Comparison of ENCODE assay signal across 1 cellular context in the genomic region with DNA sequence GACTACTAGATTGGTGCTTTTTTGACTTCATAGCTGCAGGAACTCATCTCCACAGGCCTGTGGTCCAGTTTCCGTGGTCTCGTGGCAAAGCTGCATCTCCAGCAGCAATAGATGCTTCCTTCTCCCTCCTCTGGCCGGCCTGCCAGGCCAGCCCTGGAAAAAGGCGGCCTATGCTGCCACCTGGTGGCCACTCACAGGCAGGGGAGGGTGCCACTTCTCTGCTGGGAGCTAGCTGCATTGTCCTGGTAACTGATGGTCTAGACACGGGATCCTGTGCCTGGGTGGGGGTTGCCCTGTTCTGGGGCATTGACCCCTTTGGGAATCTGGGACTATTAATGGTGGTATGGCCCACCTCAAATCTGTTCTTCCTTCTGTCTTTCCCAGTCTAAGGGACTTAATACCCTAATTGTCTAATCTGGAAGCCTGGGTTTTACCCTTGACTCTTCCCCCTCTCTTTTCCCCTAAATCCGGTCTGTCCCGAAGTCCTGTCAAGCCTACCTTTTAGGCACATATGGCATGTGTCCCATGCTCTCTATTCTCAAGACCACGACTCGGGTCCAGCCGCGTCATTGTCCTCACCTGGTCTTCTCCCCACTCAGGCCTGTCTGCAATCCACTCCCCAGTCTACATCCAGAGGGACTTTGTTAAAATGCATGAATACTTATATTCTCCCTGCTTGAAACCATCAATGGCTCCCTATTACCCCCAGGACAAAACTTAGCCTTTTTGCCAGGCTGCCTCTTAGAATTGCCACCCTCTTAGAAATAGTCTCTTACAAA.
TF ChIP-seq lines count a peak whose summit lies in the region.

No MANE protein-coding gene starts in this region.

TF ChIP-seq in HepG2, 621 proteins besides CTCF, POLR2A, EP300 and RAD21 (continued from another document and continues in another):
- TF ChIP-seq ZSCAN9 (CRISPR knock-in tag; IDR thresholded peaks at IDR 0.05; ENCODE audit: borderline replicate concordance), result no peak
- no peak for TF ChIP-seq ZNF83 (CRISPR knock-in tag; IDR thresholded peaks at IDR 0.05; ENCODE audit: borderline replicate concordance)
- TF ChIP-seq, protein P1, sequence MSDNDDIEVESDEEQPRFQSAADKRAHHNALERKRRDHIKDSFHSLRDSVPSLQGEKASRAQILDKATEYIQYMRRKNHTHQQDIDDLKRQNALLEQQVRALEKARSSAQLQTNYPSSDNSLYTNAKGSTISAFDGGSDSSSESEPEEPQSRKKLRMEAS (IDR thresholded peaks at IDR 0.05), result peak; percentile 45; the same call in 1 of the 2 replicates
- TF ChIP-seq, protein P2, sequence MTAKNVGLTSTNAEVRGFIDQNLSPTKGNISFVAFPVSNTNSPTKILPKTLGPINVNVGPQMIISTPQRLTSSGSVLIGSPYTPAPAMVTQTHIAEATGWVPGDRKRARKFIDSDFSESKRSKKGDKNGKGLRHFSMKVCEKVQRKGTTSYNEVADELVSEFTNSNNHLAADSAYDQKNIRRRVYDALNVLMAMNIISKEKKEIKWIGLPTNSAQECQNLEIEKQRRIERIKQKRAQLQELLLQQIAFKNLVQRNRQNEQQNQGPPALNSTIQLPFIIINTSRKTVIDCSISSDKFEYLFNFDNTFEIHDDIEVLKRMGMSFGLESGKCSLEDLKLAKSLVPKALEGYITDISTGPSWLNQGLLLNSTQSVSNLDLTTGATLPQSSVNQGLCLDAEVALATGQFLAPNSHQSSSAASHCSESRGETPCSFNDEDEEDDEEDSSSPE (CRISPR knock-in tag; IDR thresholded peaks at IDR 0.05), result no peak
- TF ChIP-seq CHD4 (IDR thresholded peaks at IDR 0.05; ENCODE audit: borderline replicate concordance, low read length), result no peak
- no peak for TF ChIP-seq KLF13 (CRISPR knock-in tag; IDR thresholded peaks at IDR 0.05)
- no peak for TF ChIP-seq NFE2L1 (CRISPR knock-in tag; IDR thresholded peaks at IDR 0.05; ENCODE audit: borderline replicate concordance)
- no peak for TF ChIP-seq ZSCAN12 (CRISPR knock-in tag; IDR thresholded peaks at IDR 0.05)
- no peak for TF ChIP-seq SMARCC2 (IDR thresholded peaks at IDR 0.05)
- TF ChIP-seq YY1 (IDR thresholded peaks at IDR 0.05; ENCODE audit: insufficient read depth, insufficient replicate concordance, low read depth, low read length), result peak; percentile 45
- TF ChIP-seq, protein P3, sequence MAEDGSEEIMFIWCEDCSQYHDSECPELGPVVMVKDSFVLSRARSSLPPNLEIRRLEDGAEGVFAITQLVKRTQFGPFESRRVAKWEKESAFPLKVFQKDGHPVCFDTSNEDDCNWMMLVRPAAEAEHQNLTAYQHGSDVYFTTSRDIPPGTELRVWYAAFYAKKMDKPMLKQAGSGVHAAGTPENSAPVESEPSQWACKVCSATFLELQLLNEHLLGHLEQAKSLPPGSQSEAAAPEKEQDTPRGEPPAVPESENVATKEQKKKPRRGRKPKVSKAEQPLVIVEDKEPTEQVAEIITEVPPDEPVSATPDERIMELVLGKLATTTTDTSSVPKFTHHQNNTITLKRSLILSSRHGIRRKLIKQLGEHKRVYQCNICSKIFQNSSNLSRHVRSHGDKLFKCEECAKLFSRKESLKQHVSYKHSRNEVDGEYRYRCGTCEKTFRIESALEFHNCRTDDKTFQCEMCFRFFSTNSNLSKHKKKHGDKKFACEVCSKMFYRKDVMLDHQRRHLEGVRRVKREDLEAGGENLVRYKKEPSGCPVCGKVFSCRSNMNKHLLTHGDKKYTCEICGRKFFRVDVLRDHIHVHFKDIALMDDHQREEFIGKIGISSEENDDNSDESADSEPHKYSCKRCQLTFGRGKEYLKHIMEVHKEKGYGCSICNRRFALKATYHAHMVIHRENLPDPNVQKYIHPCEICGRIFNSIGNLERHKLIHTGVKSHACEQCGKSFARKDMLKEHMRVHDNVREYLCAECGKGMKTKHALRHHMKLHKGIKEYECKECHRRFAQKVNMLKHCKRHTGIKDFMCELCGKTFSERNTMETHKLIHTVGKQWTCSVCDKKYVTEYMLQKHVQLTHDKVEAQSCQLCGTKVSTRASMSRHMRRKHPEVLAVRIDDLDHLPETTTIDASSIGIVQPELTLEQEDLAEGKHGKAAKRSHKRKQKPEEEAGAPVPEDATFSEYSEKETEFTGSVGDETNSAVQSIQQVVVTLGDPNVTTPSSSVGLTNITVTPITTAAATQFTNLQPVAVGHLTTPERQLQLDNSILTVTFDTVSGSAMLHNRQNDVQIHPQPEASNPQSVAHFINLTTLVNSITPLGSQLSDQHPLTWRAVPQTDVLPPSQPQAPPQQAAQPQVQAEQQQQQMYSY (CRISPR knock-in tag; IDR thresholded peaks at IDR 0.05), result no peak
- peak; percentile 62 for TF ChIP-seq XRCC5 (optimal IDR thresholded peaks at IDR 0.05; ENCODE audit: low read length)
- no peak for TF ChIP-seq ZMYM3 (CRISPR knock-in tag; IDR thresholded peaks at IDR 0.05)
- no peak for TF ChIP-seq RBM22 (optimal IDR thresholded peaks at IDR 0.05; ENCODE audit: low read length)
- TF ChIP-seq, protein P4, sequence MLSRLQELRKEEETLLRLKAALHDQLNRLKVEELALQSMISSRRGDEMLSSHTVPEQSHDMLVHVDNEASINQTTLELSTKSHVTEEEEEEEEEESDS (CRISPR knock-in tag; IDR thresholded peaks at IDR 0.05; ENCODE audit: borderline replicate concordance), result no peak
- TF ChIP-seq PHF5A (CRISPR knock-in tag; IDR thresholded peaks at IDR 0.05; ENCODE audit: low read depth, unreplicated experiment), result no peak
- TF ChIP-seq ZNF282 (IDR thresholded peaks at IDR 0.05; ENCODE audit: partially characterized antibody), result no peak
- peak; percentile 99 for TF ChIP-seq STAG1 (CRISPR knock-in tag; IDR thresholded peaks at IDR 0.05)
- no peak for TF ChIP-seq ZNF792 (CRISPR knock-in tag; IDR thresholded peaks at IDR 0.05)
- no peak for TF ChIP-seq ZNF235 (CRISPR knock-in tag; IDR thresholded peaks at IDR 0.05; ENCODE audit: borderline replicate concordance)
- TF ChIP-seq RFX1 (IDR thresholded peaks at IDR 0.05), result no peak
- TF ChIP-seq, protein P5, sequence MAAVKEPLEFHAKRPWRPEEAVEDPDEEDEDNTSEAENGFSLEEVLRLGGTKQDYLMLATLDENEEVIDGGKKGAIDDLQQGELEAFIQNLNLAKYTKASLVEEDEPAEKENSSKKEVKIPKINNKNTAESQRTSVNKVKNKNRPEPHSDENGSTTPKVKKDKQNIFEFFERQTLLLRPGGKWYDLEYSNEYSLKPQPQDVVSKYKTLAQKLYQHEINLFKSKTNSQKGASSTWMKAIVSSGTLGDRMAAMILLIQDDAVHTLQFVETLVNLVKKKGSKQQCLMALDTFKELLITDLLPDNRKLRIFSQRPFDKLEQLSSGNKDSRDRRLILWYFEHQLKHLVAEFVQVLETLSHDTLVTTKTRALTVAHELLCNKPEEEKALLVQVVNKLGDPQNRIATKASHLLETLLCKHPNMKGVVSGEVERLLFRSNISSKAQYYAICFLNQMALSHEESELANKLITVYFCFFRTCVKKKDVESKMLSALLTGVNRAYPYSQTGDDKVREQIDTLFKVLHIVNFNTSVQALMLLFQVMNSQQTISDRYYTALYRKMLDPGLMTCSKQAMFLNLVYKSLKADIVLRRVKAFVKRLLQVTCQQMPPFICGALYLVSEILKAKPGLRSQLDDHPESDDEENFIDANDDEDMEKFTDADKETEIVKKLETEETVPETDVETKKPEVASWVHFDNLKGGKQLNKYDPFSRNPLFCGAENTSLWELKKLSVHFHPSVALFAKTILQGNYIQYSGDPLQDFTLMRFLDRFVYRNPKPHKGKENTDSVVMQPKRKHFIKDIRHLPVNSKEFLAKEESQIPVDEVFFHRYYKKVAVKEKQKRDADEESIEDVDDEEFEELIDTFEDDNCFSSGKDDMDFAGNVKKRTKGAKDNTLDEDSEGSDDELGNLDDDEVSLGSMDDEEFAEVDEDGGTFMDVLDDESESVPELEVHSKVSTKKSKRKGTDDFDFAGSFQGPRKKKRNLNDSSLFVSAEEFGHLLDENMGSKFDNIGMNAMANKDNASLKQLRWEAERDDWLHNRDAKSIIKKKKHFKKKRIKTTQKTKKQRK (IDR thresholded peaks at IDR 0.05; ENCODE audit: low read length), result no peak
- TF ChIP-seq, protein P6, sequence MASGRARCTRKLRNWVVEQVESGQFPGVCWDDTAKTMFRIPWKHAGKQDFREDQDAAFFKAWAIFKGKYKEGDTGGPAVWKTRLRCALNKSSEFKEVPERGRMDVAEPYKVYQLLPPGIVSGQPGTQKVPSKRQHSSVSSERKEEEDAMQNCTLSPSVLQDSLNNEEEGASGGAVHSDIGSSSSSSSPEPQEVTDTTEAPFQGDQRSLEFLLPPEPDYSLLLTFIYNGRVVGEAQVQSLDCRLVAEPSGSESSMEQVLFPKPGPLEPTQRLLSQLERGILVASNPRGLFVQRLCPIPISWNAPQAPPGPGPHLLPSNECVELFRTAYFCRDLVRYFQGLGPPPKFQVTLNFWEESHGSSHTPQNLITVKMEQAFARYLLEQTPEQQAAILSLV (CRISPR knock-in tag; IDR thresholded peaks at IDR 0.05; ENCODE audit: borderline replicate concordance), result no peak
- TF ChIP-seq JUN (CRISPR knock-in tag; IDR thresholded peaks at IDR 0.05), result no peak
- no peak for TF ChIP-seq ZNF780A (CRISPR knock-in tag; IDR thresholded peaks at IDR 0.05)
- TF ChIP-seq, protein P7, sequence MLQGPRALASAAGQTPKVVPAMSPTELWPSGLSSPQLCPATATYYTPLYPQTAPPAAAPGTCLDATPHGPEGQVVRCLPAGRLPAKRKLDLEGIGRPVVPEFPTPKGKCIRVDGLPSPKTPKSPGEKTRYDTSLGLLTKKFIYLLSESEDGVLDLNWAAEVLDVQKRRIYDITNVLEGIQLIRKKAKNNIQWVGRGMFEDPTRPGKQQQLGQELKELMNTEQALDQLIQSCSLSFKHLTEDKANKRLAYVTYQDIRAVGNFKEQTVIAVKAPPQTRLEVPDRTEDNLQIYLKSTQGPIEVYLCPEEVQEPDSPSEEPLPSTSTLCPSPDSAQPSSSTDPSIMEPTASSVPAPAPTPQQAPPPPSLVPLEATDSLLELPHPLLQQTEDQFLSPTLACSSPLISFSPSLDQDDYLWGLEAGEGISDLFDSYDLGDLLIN (CRISPR knock-in tag; IDR thresholded peaks at IDR 0.05; ENCODE audit: borderline replicate concordance), result no peak
- no peak for TF ChIP-seq ZNF253 (CRISPR knock-in tag; IDR thresholded peaks at IDR 0.05; ENCODE audit: borderline replicate concordance)
- no peak for TF ChIP-seq PPARG (CRISPR knock-in tag; conservative IDR thresholded peaks at IDR 0.05)
- TF ChIP-seq HOXA5 (CRISPR knock-in tag; IDR thresholded peaks at IDR 0.05), result no peak
- TF ChIP-seq IRX3 (CRISPR knock-in tag; IDR thresholded peaks at IDR 0.05; ENCODE audit: borderline replicate concordance, low read depth), result no peak
- no peak for TF ChIP-seq DMAP1 (CRISPR knock-in tag; IDR thresholded peaks at IDR 0.05)
- TF ChIP-seq, protein P8, sequence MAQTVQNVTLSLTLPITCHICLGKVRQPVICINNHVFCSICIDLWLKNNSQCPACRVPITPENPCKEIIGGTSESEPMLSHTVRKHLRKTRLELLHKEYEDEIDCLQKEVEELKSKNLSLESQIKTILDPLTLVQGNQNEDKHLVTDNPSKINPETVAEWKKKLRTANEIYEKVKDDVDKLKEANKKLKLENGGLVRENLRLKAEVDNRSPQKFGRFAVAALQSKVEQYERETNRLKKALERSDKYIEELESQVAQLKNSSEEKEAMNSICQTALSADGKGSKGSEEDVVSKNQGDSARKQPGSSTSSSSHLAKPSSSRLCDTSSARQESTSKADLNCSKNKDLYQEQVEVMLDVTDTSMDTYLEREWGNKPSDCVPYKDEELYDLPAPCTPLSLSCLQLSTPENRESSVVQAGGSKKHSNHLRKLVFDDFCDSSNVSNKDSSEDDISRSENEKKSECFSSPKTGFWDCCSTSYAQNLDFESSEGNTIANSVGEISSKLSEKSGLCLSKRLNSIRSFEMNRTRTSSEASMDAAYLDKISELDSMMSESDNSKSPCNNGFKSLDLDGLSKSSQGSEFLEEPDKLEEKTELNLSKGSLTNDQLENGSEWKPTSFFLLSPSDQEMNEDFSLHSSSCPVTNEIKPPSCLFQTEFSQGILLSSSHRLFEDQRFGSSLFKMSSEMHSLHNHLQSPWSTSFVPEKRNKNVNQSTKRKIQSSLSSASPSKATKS (CRISPR knock-in tag; IDR thresholded peaks at IDR 0.05), result no peak
- no peak for TF ChIP-seq GATAD1 (CRISPR knock-in tag; IDR thresholded peaks at IDR 0.05)
- TF ChIP-seq ZNF251 (CRISPR knock-in tag; IDR thresholded peaks at IDR 0.05), result no peak
- no peak for TF ChIP-seq ZNF224 (CRISPR knock-in tag; IDR thresholded peaks at IDR 0.05)
- TF ChIP-seq ATF7 (IDR thresholded peaks at IDR 0.05), result no peak
- no peak for TF ChIP-seq ATF7 (CRISPR knock-in tag; IDR thresholded peaks at IDR 0.05)
- TF ChIP-seq TRIM24 (CRISPR knock-in tag; IDR thresholded peaks at IDR 0.05), result no peak
- 0 out of 2 replicates have a peak, but pooled peaks have one; percentile 48 for TF ChIP-seq GTF3A (CRISPR knock-in tag; conservative IDR thresholded peaks at IDR 0.05)
- TF ChIP-seq SMARCE1 (IDR thresholded peaks at IDR 0.05; ENCODE audit: borderline replicate concordance), result no peak
- no peak for TF ChIP-seq ZNF543 (CRISPR knock-in tag; IDR thresholded peaks at IDR 0.05)
- TF ChIP-seq ZKSCAN1 (IDR thresholded peaks at IDR 0.05; ENCODE audit: low read length), result peak; percentile 60; the same call in 1 of the 2 replicates
- no peak for TF ChIP-seq ARNTL (CRISPR knock-in tag; IDR thresholded peaks at IDR 0.05)
- no peak for TF ChIP-seq RBM39 (IDR thresholded peaks at IDR 0.05; ENCODE audit: low read depth, low read length, poor library complexity, severe bottlenecking)
- no peak for TF ChIP-seq ZNF136 (CRISPR knock-in tag; IDR thresholded peaks at IDR 0.05; ENCODE audit: low read depth)
- TF ChIP-seq ZFP90 (CRISPR knock-in tag; IDR thresholded peaks at IDR 0.05; ENCODE audit: borderline replicate concordance), result no peak
- TF ChIP-seq, protein P9, sequence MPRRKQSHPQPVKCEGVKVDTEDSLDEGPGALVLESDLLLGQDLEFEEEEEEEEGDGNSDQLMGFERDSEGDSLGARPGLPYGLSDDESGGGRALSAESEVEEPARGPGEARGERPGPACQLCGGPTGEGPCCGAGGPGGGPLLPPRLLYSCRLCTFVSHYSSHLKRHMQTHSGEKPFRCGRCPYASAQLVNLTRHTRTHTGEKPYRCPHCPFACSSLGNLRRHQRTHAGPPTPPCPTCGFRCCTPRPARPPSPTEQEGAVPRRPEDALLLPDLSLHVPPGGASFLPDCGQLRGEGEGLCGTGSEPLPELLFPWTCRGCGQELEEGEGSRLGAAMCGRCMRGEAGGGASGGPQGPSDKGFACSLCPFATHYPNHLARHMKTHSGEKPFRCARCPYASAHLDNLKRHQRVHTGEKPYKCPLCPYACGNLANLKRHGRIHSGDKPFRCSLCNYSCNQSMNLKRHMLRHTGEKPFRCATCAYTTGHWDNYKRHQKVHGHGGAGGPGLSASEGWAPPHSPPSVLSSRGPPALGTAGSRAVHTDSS (CRISPR knock-in tag; conservative IDR thresholded peaks at IDR 0.05), result no peak
- no peak for TF ChIP-seq MBD4 (IDR thresholded peaks at IDR 0.05; ENCODE audit: borderline replicate concordance, low read length)
- no peak for TF ChIP-seq ZFP62 (CRISPR knock-in tag; IDR thresholded peaks at IDR 0.05)
- 0 out of 2 replicates have a peak, but pooled peaks have one; percentile 35 for TF ChIP-seq ZSCAN31 (CRISPR knock-in tag; IDR thresholded peaks at IDR 0.05; ENCODE audit: low read depth)
- TF ChIP-seq CBX1 (IDR thresholded peaks at IDR 0.05; ENCODE audit: low read depth), result no peak
- TF ChIP-seq ZNF10 (CRISPR knock-in tag; IDR thresholded peaks at IDR 0.05; ENCODE audit: borderline replicate concordance, low read depth), result no peak
- TF ChIP-seq ZNF766 (CRISPR knock-in tag; IDR thresholded peaks at IDR 0.05; ENCODE audit: borderline replicate concordance), result no peak
- no peak for TF ChIP-seq GABPA (IDR thresholded peaks at IDR 0.05; ENCODE audit: low read depth, low read length)
- no peak for TF ChIP-seq GABPA (CRISPR knock-in tag; IDR thresholded peaks at IDR 0.05; ENCODE audit: low read depth)
- TF ChIP-seq SOX5 (CRISPR knock-in tag; IDR thresholded peaks at IDR 0.05; ENCODE audit: borderline replicate concordance), result no peak
